In genomic region chr17:1110844-1111598, GRCh38 we compare ENCODE assay signal across 8 cellular contexts.
DNase-seq lines count a peak whose midpoint lies in the region; ATAC-seq and TF ChIP-seq lines count a peak whose summit lies in the region.

No MANE protein-coding gene starts in this region.

- H3K4me1 Mint-ChIP-seq in CD14-positive monocyte = peaks cover 83% of the 10 kb centered on the region
- H3K4me1 Mint-ChIP-seq in osteocyte (ENCODE audit: unreplicated experiment) = peaks cover 61% of the 10 kb centered on the region

- no peak overlapping the region for H3K4me3 ChIP-seq in foreskin fibroblast (ENCODE audit: low read depth in 1 of 2, low read length in 2 of 2)

- H3K27ac Mint-ChIP-seq in CD14-positive monocyte (peak overlapping the region; percentile 95 to 99 (median 98)), osteocyte (ENCODE audit: unreplicated experiment) (peak overlapping the region; percentile 99)

- peak; percentile 94 for DNase-seq in CD14-positive monocyte (ENCODE audit: low spot score)
- DNase-seq in HS-27A (ENCODE audit: low read depth) = peak; percentile 57
- peak; percentile 75 for DNase-seq in UCSD-AML1 (lab: John Stamatoyannopoulos, UW; ENCODE audit: unreplicated experiment)
- DNase-seq in foreskin fibroblast = peak; percentile 85 to 89
- DNase-seq in osteocyte (ENCODE audit: extremely low spot score, unreplicated experiment) = peak; percentile 96
- DNase-seq in GM19240 (ENCODE audit: insufficient read length, low spot score) = no peak

- H3K4me3 Mint-ChIP-seq in CD14-positive monocyte = peak overlapping the region; percentile 67 to 85
- H3K4me3 Mint-ChIP-seq in osteocyte (ENCODE audit: unreplicated experiment) = peak overlapping the region; percentile 66

- H3K27me3 Mint-ChIP-seq in CD14-positive monocyte (ENCODE audit: low read depth in 3 of 3) (peaks cover 0 to 7% (median 0%) of the 10 kb centered on the region in 3 donors), osteocyte (ENCODE audit: unreplicated experiment) (no peaks in the 10 kb centered on the region)

- H3K9me3 Mint-ChIP-seq in CD14-positive monocyte (no peaks in the 10 kb centered on the region), osteocyte (ENCODE audit: unreplicated experiment) (no peaks in the 10 kb centered on the region)

- H3K36me3 Mint-ChIP-seq in CD14-positive monocyte (peaks cover 15 to 19% of the 10 kb centered on the region in 2 donors), osteocyte (ENCODE audit: unreplicated experiment) (no peaks in the 10 kb centered on the region)

- ATAC-seq in HG02852 (IDR thresholded peaks at IDR 0.05; ENCODE audit: unreplicated experiment) (no peak), GM19395 (IDR thresholded peaks at IDR 0.05; ENCODE audit: unreplicated experiment) (no peak)

- intact Hi-C loops in CD14-positive monocyte (cut with micrococcal nuclease) = loop anchor here in 1 of 2 donors (1.0 kb wide), 1 partner anchor 16 kb away; no protein-coding TSS in a partner anchor

- TF ChIP-seq CTCF in CD14-positive monocyte (IDR thresholded peaks at IDR 0.05) (no peak), foreskin fibroblast (IDR thresholded peaks at IDR 0.05; ENCODE audit: low read depth, low read length) (no peak), osteocyte (IDR thresholded peaks at IDR 0.05) (no peak)
